In genomic region chr13:21837841-21838551, GRCh38 we compare ENCODE assay signal across 1 cellular context.
TF ChIP-seq lines count a peak whose summit lies in the region.

No MANE protein-coding gene starts in this region.

TF ChIP-seq in HepG2, 621 proteins besides CTCF, POLR2A, EP300 and RAD21 (continued from another document and continues in another):
- TF ChIP-seq, protein P1, sequence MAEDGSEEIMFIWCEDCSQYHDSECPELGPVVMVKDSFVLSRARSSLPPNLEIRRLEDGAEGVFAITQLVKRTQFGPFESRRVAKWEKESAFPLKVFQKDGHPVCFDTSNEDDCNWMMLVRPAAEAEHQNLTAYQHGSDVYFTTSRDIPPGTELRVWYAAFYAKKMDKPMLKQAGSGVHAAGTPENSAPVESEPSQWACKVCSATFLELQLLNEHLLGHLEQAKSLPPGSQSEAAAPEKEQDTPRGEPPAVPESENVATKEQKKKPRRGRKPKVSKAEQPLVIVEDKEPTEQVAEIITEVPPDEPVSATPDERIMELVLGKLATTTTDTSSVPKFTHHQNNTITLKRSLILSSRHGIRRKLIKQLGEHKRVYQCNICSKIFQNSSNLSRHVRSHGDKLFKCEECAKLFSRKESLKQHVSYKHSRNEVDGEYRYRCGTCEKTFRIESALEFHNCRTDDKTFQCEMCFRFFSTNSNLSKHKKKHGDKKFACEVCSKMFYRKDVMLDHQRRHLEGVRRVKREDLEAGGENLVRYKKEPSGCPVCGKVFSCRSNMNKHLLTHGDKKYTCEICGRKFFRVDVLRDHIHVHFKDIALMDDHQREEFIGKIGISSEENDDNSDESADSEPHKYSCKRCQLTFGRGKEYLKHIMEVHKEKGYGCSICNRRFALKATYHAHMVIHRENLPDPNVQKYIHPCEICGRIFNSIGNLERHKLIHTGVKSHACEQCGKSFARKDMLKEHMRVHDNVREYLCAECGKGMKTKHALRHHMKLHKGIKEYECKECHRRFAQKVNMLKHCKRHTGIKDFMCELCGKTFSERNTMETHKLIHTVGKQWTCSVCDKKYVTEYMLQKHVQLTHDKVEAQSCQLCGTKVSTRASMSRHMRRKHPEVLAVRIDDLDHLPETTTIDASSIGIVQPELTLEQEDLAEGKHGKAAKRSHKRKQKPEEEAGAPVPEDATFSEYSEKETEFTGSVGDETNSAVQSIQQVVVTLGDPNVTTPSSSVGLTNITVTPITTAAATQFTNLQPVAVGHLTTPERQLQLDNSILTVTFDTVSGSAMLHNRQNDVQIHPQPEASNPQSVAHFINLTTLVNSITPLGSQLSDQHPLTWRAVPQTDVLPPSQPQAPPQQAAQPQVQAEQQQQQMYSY (CRISPR knock-in tag; IDR thresholded peaks at IDR 0.05), result no peak
- TF ChIP-seq MLLT10 (CRISPR knock-in tag; IDR thresholded peaks at IDR 0.05) (no peak), ZNF775 (CRISPR knock-in tag; IDR thresholded peaks at IDR 0.05; ENCODE audit: borderline replicate concordance) (no peak), ZSCAN30 (CRISPR knock-in tag; IDR thresholded peaks at IDR 0.05) (no peak), ZSCAN21 (CRISPR knock-in tag; IDR thresholded peaks at IDR 0.05; ENCODE audit: borderline replicate concordance) (no peak), REXO4 (CRISPR knock-in tag; IDR thresholded peaks at IDR 0.05; ENCODE audit: borderline replicate concordance) (no peak), NCOA5 (CRISPR knock-in tag; IDR thresholded peaks at IDR 0.05) (no peak), ZNF350 (CRISPR knock-in tag; IDR thresholded peaks at IDR 0.05; ENCODE audit: borderline replicate concordance, low read depth) (no peak), TBX2 (CRISPR knock-in tag; IDR thresholded peaks at IDR 0.05; ENCODE audit: borderline replicate concordance) (peak; percentile 25; the same call in 1 of the 2 replicates), ZFP91 (CRISPR knock-in tag; IDR thresholded peaks at IDR 0.05; ENCODE audit: borderline replicate concordance) (no peak), ZNF329 (CRISPR knock-in tag; IDR thresholded peaks at IDR 0.05; ENCODE audit: low read depth) (no peak), ZNF468 (CRISPR knock-in tag; IDR thresholded peaks at IDR 0.05) (no peak), ETV6 (CRISPR knock-in tag; conservative IDR thresholded peaks at IDR 0.05) (no peak), HNF4A (CRISPR knock-in tag; IDR thresholded peaks at IDR 0.05) (peak; percentile 60), ZNF558 (CRISPR knock-in tag; IDR thresholded peaks at IDR 0.05; ENCODE audit: borderline replicate concordance) (no peak), ZBTB39 (CRISPR knock-in tag; IDR thresholded peaks at IDR 0.05) (no peak), MZF1 (CRISPR knock-in tag; IDR thresholded peaks at IDR 0.05; ENCODE audit: borderline replicate concordance) (no peak), STAG1 (CRISPR knock-in tag; IDR thresholded peaks at IDR 0.05) (peak; percentile 18; the same call in 1 of the 2 replicates), ZNF740 (CRISPR knock-in tag; IDR thresholded peaks at IDR 0.05) (no peak), ZNF343 (CRISPR knock-in tag; IDR thresholded peaks at IDR 0.05) (no peak), PHF20 (CRISPR knock-in tag; IDR thresholded peaks at IDR 0.05) (no peak), CEBPB (IDR thresholded peaks at IDR 0.05; ENCODE audit: borderline replicate concordance, low read depth, low read length) (no peak), MTF1 (CRISPR knock-in tag; IDR thresholded peaks at IDR 0.05) (no peak), MED1 (CRISPR knock-in tag; IDR thresholded peaks at IDR 0.05) (peak; percentile 34; the same call in 1 of the 2 replicates), ZFP82 (CRISPR knock-in tag; IDR thresholded peaks at IDR 0.05; ENCODE audit: borderline replicate concordance) (no peak), NFE2L2 (IDR thresholded peaks at IDR 0.05; ENCODE audit: low read length) (no peak), GATAD2A (CRISPR knock-in tag; IDR thresholded peaks at IDR 0.05) (peak; percentile 70; the same call in 1 of the 2 replicates), SP5 (CRISPR knock-in tag; IDR thresholded peaks at IDR 0.05; ENCODE audit: borderline replicate concordance, low read depth) (0 out of 2 replicates have a peak, but pooled peaks have one; percentile 40), ZNF251 (CRISPR knock-in tag; IDR thresholded peaks at IDR 0.05) (no peak), ADNP (CRISPR knock-in tag; IDR thresholded peaks at IDR 0.05) (no peak), SKI (IDR thresholded peaks at IDR 0.05; ENCODE audit: partially characterized antibody) (peak; percentile 26), ELF1 (CRISPR knock-in tag; IDR thresholded peaks at IDR 0.05) (peak; percentile 63), ZNF7 (CRISPR knock-in tag; IDR thresholded peaks at IDR 0.05) (no peak), FOXP4 (CRISPR knock-in tag; IDR thresholded peaks at IDR 0.05) (peak; percentile 62), ZNF782 (CRISPR knock-in tag; IDR thresholded peaks at IDR 0.05; ENCODE audit: borderline replicate concordance) (no peak), RORA (CRISPR knock-in tag; IDR thresholded peaks at IDR 0.05) (no peak), IRX3 (CRISPR knock-in tag; IDR thresholded peaks at IDR 0.05; ENCODE audit: borderline replicate concordance, low read depth) (no peak), NR2F1 (CRISPR knock-in tag; IDR thresholded peaks at IDR 0.05) (peak; percentile 16 to 39; a peak in 1 of 4 replicates), HNF1B (CRISPR knock-in tag; IDR thresholded peaks at IDR 0.05) (no peak), ZBTB46 (CRISPR knock-in tag; IDR thresholded peaks at IDR 0.05; ENCODE audit: borderline replicate concordance) (no peak), NR2F2 (IDR thresholded peaks at IDR 0.05; ENCODE audit: borderline replicate concordance, low read depth) (peak; percentile 58; the same call in 1 of the 2 replicates), NCOA2 (CRISPR knock-in tag; IDR thresholded peaks at IDR 0.05) (peak; percentile 85)
- TF ChIP-seq, protein P2, sequence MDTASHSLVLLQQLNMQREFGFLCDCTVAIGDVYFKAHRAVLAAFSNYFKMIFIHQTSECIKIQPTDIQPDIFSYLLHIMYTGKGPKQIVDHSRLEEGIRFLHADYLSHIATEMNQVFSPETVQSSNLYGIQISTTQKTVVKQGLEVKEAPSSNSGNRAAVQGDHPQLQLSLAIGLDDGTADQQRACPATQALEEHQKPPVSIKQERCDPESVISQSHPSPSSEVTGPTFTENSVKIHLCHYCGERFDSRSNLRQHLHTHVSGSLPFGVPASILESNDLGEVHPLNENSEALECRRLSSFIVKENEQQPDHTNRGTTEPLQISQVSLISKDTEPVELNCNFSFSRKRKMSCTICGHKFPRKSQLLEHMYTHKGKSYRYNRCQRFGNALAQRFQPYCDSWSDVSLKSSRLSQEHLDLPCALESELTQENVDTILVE (CRISPR knock-in tag; IDR thresholded peaks at IDR 0.05), result 0 out of 2 replicates have a peak, but pooled peaks have one; percentile 18
- TF ChIP-seq, protein P3, sequence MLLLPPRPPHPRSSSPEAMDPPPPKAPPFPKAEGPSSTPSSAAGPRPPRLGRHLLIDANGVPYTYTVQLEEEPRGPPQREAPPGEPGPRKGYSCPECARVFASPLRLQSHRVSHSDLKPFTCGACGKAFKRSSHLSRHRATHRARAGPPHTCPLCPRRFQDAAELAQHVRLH (CRISPR knock-in tag; IDR thresholded peaks at IDR 0.05; ENCODE audit: borderline replicate concordance, low read depth), result no peak
- TF ChIP-seq, protein P4, sequence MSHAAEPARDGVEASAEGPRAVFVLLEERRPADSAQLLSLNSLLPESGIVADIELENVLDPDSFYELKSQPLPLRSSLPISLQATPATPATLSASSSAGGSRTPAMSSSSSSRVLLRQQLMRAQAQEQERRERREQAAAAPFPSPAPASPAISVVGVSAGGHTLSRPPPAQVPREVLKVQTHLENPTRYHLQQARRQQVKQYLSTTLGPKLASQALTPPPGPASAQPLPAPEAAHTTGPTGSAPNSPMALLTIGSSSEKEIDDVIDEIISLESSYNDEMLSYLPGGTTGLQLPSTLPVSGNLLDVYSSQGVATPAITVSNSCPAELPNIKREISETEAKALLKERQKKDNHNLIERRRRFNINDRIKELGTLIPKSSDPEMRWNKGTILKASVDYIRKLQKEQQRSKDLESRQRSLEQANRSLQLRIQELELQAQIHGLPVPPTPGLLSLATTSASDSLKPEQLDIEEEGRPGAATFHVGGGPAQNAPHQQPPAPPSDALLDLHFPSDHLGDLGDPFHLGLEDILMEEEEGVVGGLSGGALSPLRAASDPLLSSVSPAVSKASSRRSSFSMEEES (CRISPR knock-in tag; IDR thresholded peaks at IDR 0.05), result no peak
- TF ChIP-seq, protein P5, sequence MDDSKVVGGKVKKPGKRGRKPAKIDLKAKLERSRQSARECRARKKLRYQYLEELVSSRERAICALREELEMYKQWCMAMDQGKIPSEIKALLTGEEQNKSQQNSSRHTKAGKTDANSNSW (CRISPR knock-in tag; IDR thresholded peaks at IDR 0.05; ENCODE audit: borderline replicate concordance), result no peak
